In the genomic region with DNA sequence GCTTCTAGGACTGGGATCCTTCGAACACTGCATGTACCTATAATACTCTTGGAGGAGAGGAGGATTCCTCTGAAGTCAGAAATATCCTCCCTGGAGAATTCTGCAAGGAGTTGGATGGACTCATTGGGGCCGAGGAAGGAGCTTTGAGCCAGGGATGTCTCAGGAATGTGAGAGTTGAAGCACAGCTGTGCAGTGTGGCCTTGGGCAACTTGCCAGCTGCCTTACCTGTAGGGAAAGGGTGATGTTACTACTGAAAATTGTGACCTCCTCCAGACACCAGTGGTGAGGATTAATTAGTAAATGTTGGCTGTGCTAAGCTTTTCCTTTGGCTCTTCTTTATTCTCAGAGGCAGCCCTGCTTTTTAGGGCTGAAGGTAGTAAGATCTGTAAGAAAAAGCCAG, we compare ENCODE assay signal across 29 cellular contexts. TPM values are rescaled to one million over a fixed set of nuclear protein-coding genes. Genes with fewer than 3 reads are reported as not detected.
DNase-seq lines count a peak whose midpoint lies in the region; TF ChIP-seq lines count a peak whose summit lies in the region.
"Had no signal": no experiment of that assay in that cellular context is flagged by ENCODE, and none has a peak within 500 bp of the region (broad histone marks: within the 10 kb centered on the region; RNA-seq: fewer than 3 reads in every experiment).

No MANE protein-coding gene starts in this region.

- H2BK120ac ChIP-seq in mesendoderm (ENCODE audit: low read depth, low read length), result no peak overlapping the region

- dilution Hi-C loops in mammary epithelial cell (cut with HindIII; ENCODE audit: low sequenced_read_pairs), result no loop called here

- no peak overlapping the region for H3K4me3 ChIP-seq in BLaER1 treated with 17β-estradiol and CSF1 and Interleukin-3, amounts not matched to agents 10 nM and 100 nM
- H3K4me3 ChIP-seq in mammary epithelial cell (replicated peaks in 1 of 3; ENCODE audit: insufficient read depth in 1 of 3, low read depth in 2 of 3, low read length in 3 of 3), result no peak overlapping the region
- no peak overlapping the region for H3K4me3 ChIP-seq in mesendoderm (ENCODE audit: low read length)
- H3K4me3 ChIP-seq in MG63, result no peak overlapping the region
- H3K4me3 ChIP-seq: dorsolateral prefrontal cortex, gastrocnemius medialis, neural progenitor cell, right atrium auricular region, smooth muscle cell, suprapubic skin had no signal

- no peak overlapping the region for H3K4me3 Mint-ChIP-seq in type B pancreatic cell
- H3K4me3 Mint-ChIP-seq: activated CD4-positive, alpha-beta memory T cell treated with anti-CD3 and anti-CD28 coated beads, Interleukin-2, amount 10 ng/mL, durations not matched to agents 7 days and 5 days; activated naive CD4-positive, alpha-beta T cell treated with anti-CD3 and anti-CD28 coated beads, Interleukin-2, amount 10 ng/mL, durations not matched to agents 7 days and 5 days; CD8-positive, alpha-beta T cell; H9; neural progenitor cell had no signal

- H2BK15ac ChIP-seq in mesendoderm (replicated peaks; ENCODE audit: low read depth), result no peak overlapping the region

- no peak overlapping the region for H4K5ac ChIP-seq in mesendoderm (ENCODE audit: low read length)

- H2AK5ac ChIP-seq in mesendoderm (ENCODE audit: low read length), result no peak overlapping the region

- WGBS in mammary epithelial cell (ENCODE audit: low coverage, missing lambda C conversion rate), result 17% methylated on average over 2 of the region's 2 CpGs
- no CpG with 5 or more reads among the region's 2 CpGs for whole genome bisulfite sequencing in mesendoderm (ENCODE audit: extremely low coverage, insufficient coverage, low lambda C conversion rate)

- H3K4me1 Mint-ChIP-seq in type B pancreatic cell (ENCODE audit: unreplicated experiment), result peaks cover 42% of the 10 kb centered on the region
- H3K4me1 Mint-ChIP-seq: activated CD4-positive, alpha-beta memory T cell treated with anti-CD3 and anti-CD28 coated beads, Interleukin-2, amount 10 ng/mL, durations not matched to agents 7 days and 5 days; activated naive CD4-positive, alpha-beta T cell treated with anti-CD3 and anti-CD28 coated beads, Interleukin-2, amount 10 ng/mL, durations not matched to agents 7 days and 5 days had no signal

- H3K9ac ChIP-seq in BLaER1 treated with 17β-estradiol and CSF1 and Interleukin-3, amounts not matched to agents 10 nM and 100 nM, result no peak overlapping the region
- H3K9ac ChIP-seq in mammary epithelial cell (ENCODE audit: insufficient read depth, low read length), result no peak overlapping the region
- H3K9ac ChIP-seq in mesendoderm (ENCODE audit: low read length), result no peak overlapping the region
- H3K9ac ChIP-seq: neural progenitor cell, parathyroid adenoma had no signal

- H3K4ac ChIP-seq in mesendoderm (ENCODE audit: low read depth, low read length), result no peak overlapping the region

- DNase-seq in LoVo (ENCODE audit: low spot score), result peak; percentile 15
- DNase-seq in mammary epithelial cell, result peak; percentile 40
- DNase-seq in mesendoderm, result peak; percentile 52
- DNase-seq in medulla oblongata (ENCODE audit: extremely low spot score), result no peak
- DNase-seq in MG63, result no peak
- no peak for DNase-seq in type B pancreatic cell (ENCODE audit: extremely low spot score, unreplicated experiment)
- DNase-seq: activated CD4-positive, alpha-beta memory T cell treated with anti-CD3 and anti-CD28 coated beads, Interleukin-2, amount 10 ng/mL, durations not matched to agents 7 days and 5 days; activated CD8-positive, alpha-beta memory T cell treated with anti-CD3 and anti-CD28 coated beads, Interleukin-2, amount 50 U/mL, for 48 hours; activated naive CD4-positive, alpha-beta T cell treated with anti-CD3 and anti-CD28 coated beads, Interleukin-2, amount 10 ng/mL, durations not matched to agents 7 days and 5 days; AML-193; brain microvascular endothelial cell; CD8-positive, alpha-beta T cell; DMS153; dorsolateral prefrontal cortex; gastrocnemius medialis; H9; mesenchymal stem cell; NCI-H1048; NCI-H1694; NCI-H510A treated with DMSO at 0.1 percent for 48 hours; NK-92 treated with Interleukin-12 subunit alpha and Interleukin-12 subunit beta, amount 100 ng/mL, for 24 hours; SHP77 treated with DMSO at 0.1 percent for 48 hours; stimulated activated naive CD4-positive, alpha-beta T cell had no signal

- peaks cover 27% of the 10 kb centered on the region for H3K79me1 ChIP-seq in mesendoderm (ENCODE audit: low read length)

- H3K18ac ChIP-seq in mesendoderm (ENCODE audit: low read length), result no peak overlapping the region

- peaks cover 77 to 100% (median 98%) of the 10 kb centered on the region in 11 experiments for H4K20me1 ChIP-seq in BLaER1 treated with 17β-estradiol and CSF1 and Interleukin-3, amounts not matched to agents 10 nM and 100 nM
- H4K20me1 ChIP-seq in mammary epithelial cell (ENCODE audit: insufficient read depth, low read length), result peaks cover 9% of the 10 kb centered on the region

- H3K79me2 ChIP-seq in mammary epithelial cell (ENCODE audit: insufficient read depth, low read length) (peaks cover 98% of the 10 kb centered on the region), mesendoderm (ENCODE audit: control insufficient read depth, insufficient read depth, low read length) (peaks cover 28% of the 10 kb centered on the region)
- H3K79me2 ChIP-seq: parathyroid adenoma had no signal

- intact Hi-C loops in mammary epithelial cell (cut with micrococcal nuclease), result no loop called here

- no peak overlapping the region for H3K27ac ChIP-seq in BLaER1 treated with 17β-estradiol and CSF1 and Interleukin-3, amounts not matched to agents 10 nM and 100 nM
- H3K27ac ChIP-seq in mammary epithelial cell (ENCODE audit: insufficient read depth, low read depth, low read length) (no peak overlapping the region), mesendoderm (ENCODE audit: low read depth, low read length) (no peak overlapping the region)
- H3K27ac ChIP-seq: brain microvascular endothelial cell, gastrocnemius medialis, neural progenitor cell, parathyroid adenoma, right atrium auricular region, suprapubic skin had no signal

- no peaks in the 10 kb centered on the region for H3K27me3 Mint-ChIP-seq in type B pancreatic cell
- H3K27me3 Mint-ChIP-seq: activated naive CD4-positive, alpha-beta T cell treated with anti-CD3 and anti-CD28 coated beads, Interleukin-2, amount 10 ng/mL, durations not matched to agents 7 days and 5 days had no signal

- H3K36me3 Mint-ChIP-seq in type B pancreatic cell, result peaks cover 8% of the 10 kb centered on the region
- H3K36me3 Mint-ChIP-seq: activated naive CD4-positive, alpha-beta T cell treated with anti-CD3 and anti-CD28 coated beads, Interleukin-2, amount 10 ng/mL, durations not matched to agents 7 days and 5 days; CD8-positive, alpha-beta T cell had no signal

- H3K4me1 ChIP-seq in BLaER1 treated with 17β-estradiol and CSF1 and Interleukin-3, amounts not matched to agents 10 nM and 100 nM, result peaks cover 31 to 85% (median 43%) of the 10 kb centered on the region in 10 experiments
- peaks cover 15% of the 10 kb centered on the region for H3K4me1 ChIP-seq in mammary epithelial cell (ENCODE audit: insufficient read depth, low read length)
- peaks cover 3% of the 10 kb centered on the region for H3K4me1 ChIP-seq in mesendoderm (ENCODE audit: control insufficient read depth, low read depth, low read length)

- H4K8ac ChIP-seq in mesendoderm (ENCODE audit: low read depth, low read length), result no peak overlapping the region

- CTCF ChIA-PET in mammary epithelial cell (lab: Charles Lee; ENCODE audit: low non-redundant PET), result no interaction called here

- peaks cover 10% of the 10 kb centered on the region for H3K9me3 Mint-ChIP-seq in type B pancreatic cell
- H3K9me3 Mint-ChIP-seq: activated CD4-positive, alpha-beta memory T cell treated with anti-CD3 and anti-CD28 coated beads, Interleukin-2, amount 10 ng/mL, durations not matched to agents 7 days and 5 days; activated naive CD4-positive, alpha-beta T cell treated with anti-CD3 and anti-CD28 coated beads, Interleukin-2, amount 10 ng/mL, durations not matched to agents 7 days and 5 days; CD8-positive, alpha-beta T cell; H9 had no signal

- no peak for TF ChIP-seq CTCF in mammary epithelial cell (conservative IDR thresholded peaks at IDR 0.05 in 1 of 2, IDR thresholded peaks at IDR 0.05 in 1 of 2; ENCODE audit: extremely low read depth in 1 of 2, insufficient read depth in 1 of 2, low read depth in 1 of 2, low read length in 2 of 2)
- TF ChIP-seq CTCF in type B pancreatic cell (conservative IDR thresholded peaks at IDR 0.05), result no peak

- H2AFZ ChIP-seq in mammary epithelial cell (ENCODE audit: low read depth, low read length), result no peak overlapping the region
- H2AFZ ChIP-seq: neural progenitor cell, parathyroid adenoma had no signal

- BruUV-seq in mammary epithelial cell (replicated peaks; lab: Mats Ljungman, UMichigan), result no TSS peak

- no peaks in the 10 kb centered on the region for H3K27me3 ChIP-seq in BLaER1 treated with 17β-estradiol and CSF1 and Interleukin-3, amounts not matched to agents 10 nM and 100 nM
- H3K27me3 ChIP-seq in mammary epithelial cell (ENCODE audit: insufficient read depth, low read length) (no peaks in the 10 kb centered on the region), mesendoderm (ENCODE audit: insufficient read depth, low read length, poor library complexity) (no peaks in the 10 kb centered on the region), MG63 (no peaks in the 10 kb centered on the region)
- H3K27me3 ChIP-seq: brain microvascular endothelial cell, dorsolateral prefrontal cortex, gastrocnemius medialis, neural progenitor cell, right atrium auricular region, suprapubic skin had no signal

- H3K36me3 ChIP-seq in BLaER1 treated with 17β-estradiol and CSF1 and Interleukin-3, amounts not matched to agents 10 nM and 100 nM, result peaks cover 7 to 48% (median 22%) of the 10 kb centered on the region in 11 experiments; a peak in 18 of 22 replicates
- H3K36me3 ChIP-seq in mammary epithelial cell (ENCODE audit: insufficient read depth, low read length) (no peaks in the 10 kb centered on the region), mesendoderm (ENCODE audit: control insufficient read depth, insufficient read depth, low read length) (no peaks in the 10 kb centered on the region), MG63 (no peaks in the 10 kb centered on the region)
- H3K36me3 ChIP-seq: brain microvascular endothelial cell, gastrocnemius medialis, neural progenitor cell, right atrium auricular region, suprapubic skin had no signal

- no peak overlapping the region for H3K56ac ChIP-seq in mesendoderm (ENCODE audit: low read length)

- peak overlapping the region; percentile 4 to 55 (median 43); a peak in 20 of 22 replicates for H3K4me2 ChIP-seq in BLaER1 treated with 17β-estradiol and CSF1 and Interleukin-3, amounts not matched to agents 10 nM and 100 nM
- no peak overlapping the region for H3K4me2 ChIP-seq in mammary epithelial cell (ENCODE audit: insufficient read depth, low read depth, low read length)
- H3K4me2 ChIP-seq in mesendoderm (ENCODE audit: low read length), result no peak overlapping the region
- H3K4me2 ChIP-seq: neural progenitor cell, smooth muscle cell had no signal

- H3K27ac Mint-ChIP-seq in type B pancreatic cell, result no peak overlapping the region
- H3K27ac Mint-ChIP-seq: activated CD4-positive, alpha-beta memory T cell treated with anti-CD3 and anti-CD28 coated beads, Interleukin-2, amount 10 ng/mL, durations not matched to agents 7 days and 5 days; activated naive CD4-positive, alpha-beta T cell treated with anti-CD3 and anti-CD28 coated beads, Interleukin-2, amount 10 ng/mL, durations not matched to agents 7 days and 5 days; CD8-positive, alpha-beta T cell; neural progenitor cell had no signal

- no peaks in the 10 kb centered on the region for H3K9me3 ChIP-seq in BLaER1 treated with 17β-estradiol and CSF1 and Interleukin-3, amounts not matched to agents 10 nM and 100 nM (replicated peaks in 1 of 11)
- H3K9me3 ChIP-seq in mammary epithelial cell (replicated peaks; ENCODE audit: insufficient read depth, low read length) (no peaks in the 10 kb centered on the region), MG63 (no peaks in the 10 kb centered on the region)
- H3K9me3 ChIP-seq: gastrocnemius medialis, right atrium auricular region, suprapubic skin had no signal

- in situ Hi-C loops in mammary epithelial cell (cut with MboI; ENCODE audit: low sequenced_read_pairs in 2 of 2), result no loop called here

- H3K23ac ChIP-seq in mesendoderm (ENCODE audit: low read length), result no peak overlapping the region

- no peak overlapping the region for H2BK5ac ChIP-seq in mesendoderm (ENCODE audit: low read length)

RNA-seq across cellular contexts. Expression of a gene that starts 41.4 kb away (rescaled TPM):
- total RNA-seq in mammary epithelial cell (10 to 100 TPM; 26.5 to 62.9 TPM), type B pancreatic cell (ENCODE audit: low replicate concordance) (42.2 and 62.1 TPM in 2 replicates)
- polyA plus RNA-seq in mammary epithelial cell, result 25.0 TPM
- polyA minus RNA-seq in mammary epithelial cell, result 33.6 TPM
- 23.6 TPM for polyA plus RNA-seq in mesendoderm (2013, experiment 1 of 2)
- polyA plus RNA-seq in mesendoderm (2013, experiment 2 of 2), result 23.3 TPM
- 11.1 and 11.6 TPM in 2 replicates for total RNA-seq in MG63 (2014; rRNA removed; shearing (Covaris generic); ENCODE audit: low replicate concordance)

Comparison
In these comparisons a context has a peak if more than half of its experiments do, and no peak if none do; other contexts are left out.
1. H3K4me2 ChIP-seq: peak in BLaER1 treated with 17β-estradiol and CSF1 and Interleukin-3, amounts not matched to agents 10 nM and 100 nM (11 of 11); none in mammary epithelial cell (single experiment) and mesendoderm (single experiment).
2. DNase-seq: peak in LoVo (single experiment), mammary epithelial cell (single experiment) and mesendoderm (single experiment); none in medulla oblongata (single experiment), MG63 (single experiment) and type B pancreatic cell (single experiment).